7 cellular contexts compared by ENCODE assay signal in genomic region chr17:8150194-8151119, GRCh38. TPM values are rescaled to one million over a fixed set of nuclear protein-coding genes. Genes with fewer than 3 reads are reported as not detected.
DNase-seq lines count a peak whose midpoint lies in the region; ATAC-seq and TF ChIP-seq lines count a peak whose summit lies in the region.
"Had no signal": no experiment of that assay in that cellular context is flagged by ENCODE, and none has a peak within 500 bp of the region (broad histone marks: within the 10 kb centered on the region; RNA-seq: fewer than 3 reads in every experiment).

No MANE protein-coding gene starts in this region.

- TF ChIP-seq POLR2A in prostate gland (IDR thresholded peaks at IDR 0.05), result no peak

- H3K9ac ChIP-seq in mammary epithelial cell (ENCODE audit: insufficient read depth, low read length), result peak overlapping the region; percentile 96

- no peak overlapping the region for H3K27ac ChIP-seq in HL-60 (replicated peaks)
- peak overlapping the region; percentile 100 for H3K27ac ChIP-seq in mammary epithelial cell (ENCODE audit: insufficient read depth, low read depth, low read length)
- H3K27ac ChIP-seq in prostate gland, result peak overlapping the region; percentile 100

- peak overlapping the region; percentile 85 for H3K4me2 ChIP-seq in mammary epithelial cell (ENCODE audit: insufficient read depth, low read depth, low read length)

- no peaks in the 10 kb centered on the region for H3K27me3 ChIP-seq in HL-60 (ENCODE audit: insufficient read depth, poor library complexity, severe bottlenecking)
- no peaks in the 10 kb centered on the region for H3K27me3 ChIP-seq in mammary epithelial cell (ENCODE audit: insufficient read depth, low read length)
- H3K27me3 ChIP-seq in prostate gland (replicated peaks; ENCODE audit: insufficient read depth), result no peaks in the 10 kb centered on the region

- H3K9me3 ChIP-seq in mammary epithelial cell (replicated peaks; ENCODE audit: insufficient read depth, low read length) (no peaks in the 10 kb centered on the region), prostate gland (no peaks in the 10 kb centered on the region)

- TF ChIP-seq CTCF in HL-60 (IDR thresholded peaks at IDR 0.05; ENCODE audit: insufficient read depth, low read length), result no peak
- no peak for TF ChIP-seq CTCF in mammary epithelial cell (conservative IDR thresholded peaks at IDR 0.05 in 1 of 2, IDR thresholded peaks at IDR 0.05 in 1 of 2; ENCODE audit: extremely low read depth in 1 of 2, insufficient read depth in 1 of 2, low read depth in 1 of 2, low read length in 2 of 2)
- TF ChIP-seq CTCF in prostate gland (IDR thresholded peaks at IDR 0.05), result no peak

- in situ Hi-C loops in mammary epithelial cell (cut with MboI; ENCODE audit: low sequenced_read_pairs in 2 of 2), result no loop called here

- no TSS peak for BruUV-seq in mammary epithelial cell (replicated peaks; lab: Mats Ljungman, UMichigan)

- peaks cover 61% of the 10 kb centered on the region for H3K79me2 ChIP-seq in mammary epithelial cell (ENCODE audit: insufficient read depth, low read length)

- 73% methylated on average over 11 of the region's 18 CpGs for WGBS in mammary epithelial cell (ENCODE audit: low coverage, missing lambda C conversion rate)
- WGBS in prostate gland, result 81% methylated on average over 15 of the region's 18 CpGs

- intact Hi-C loops in mammary epithelial cell (cut with micrococcal nuclease), result no loop called here
- intact Hi-C loops in prostate gland (cut with DNase I), result loop anchor here (10.0 kb wide), 1 partner anchor 306 kb away; no protein-coding TSS in a partner anchor

- H4K20me1 ChIP-seq in mammary epithelial cell (ENCODE audit: insufficient read depth, low read length), result no peaks in the 10 kb centered on the region

- DNase-seq in HL-60 (ENCODE audit: low read depth in 1 of 2, low spot score in 1 of 2), result no peak
- DNase-seq in mammary epithelial cell, result no peak
- no peak for DNase-seq in prostate gland (ENCODE audit: low spot score)

- H3K36me3 ChIP-seq in mammary epithelial cell (ENCODE audit: insufficient read depth, low read length) (peaks cover 31% of the 10 kb centered on the region), prostate gland (peaks cover 44 to 53% of the 10 kb centered on the region in 2 donors)

- H3K4me1 ChIP-seq in mammary epithelial cell (ENCODE audit: insufficient read depth, low read length) (peaks cover 30% of the 10 kb centered on the region), prostate gland (replicated peaks) (peaks cover 17% of the 10 kb centered on the region)

- CTCF ChIA-PET in mammary epithelial cell (lab: Charles Lee; ENCODE audit: low non-redundant PET), result no interaction called here

- H3K4me3 ChIP-seq in HL-60 (replicated peaks; ENCODE audit: insufficient read depth, low read length) (peak overlapping the region; percentile 49), mammary epithelial cell (replicated peaks in 1 of 3; ENCODE audit: insufficient read depth in 1 of 3, low read depth in 2 of 3, low read length in 3 of 3) (peak overlapping the region; percentile 4 to 69 (median 64)), prostate gland (peak overlapping the region; percentile 51 to 95)

- H2AFZ ChIP-seq in mammary epithelial cell (ENCODE audit: low read depth, low read length), result no peak overlapping the region

- dilution Hi-C loops in mammary epithelial cell (cut with HindIII; ENCODE audit: low sequenced_read_pairs), result no loop called here

- ATAC-seq in HG02571 (IDR thresholded peaks at IDR 0.05; ENCODE audit: unreplicated experiment) (no peak), GM21717 (IDR thresholded peaks at IDR 0.05; ENCODE audit: unreplicated experiment) (no peak), HG02759 (IDR thresholded peaks at IDR 0.05; ENCODE audit: unreplicated experiment) (no peak)

RNA-seq across cellular contexts. Expression of gene PER1, which starts 1.7 kb away (rescaled TPM):
- total RNA-seq in mammary epithelial cell, result 10 to 100 TPM; 26.8 to 97.9 TPM
- 16.8 TPM for polyA plus RNA-seq in mammary epithelial cell
- polyA minus RNA-seq in mammary epithelial cell, result 96.6 TPM
- 100 to 1,000 TPM; 119 to 142 TPM for total RNA-seq in prostate gland

RNA-seq across cellular contexts. Expression of gene VAMP2, which starts 12.3 kb away (rescaled TPM):
- 10 to 100 TPM in 1 of 2 donors, 1 to 10 TPM in 1; 9.2 to 30.8 TPM for total RNA-seq in mammary epithelial cell
- polyA plus RNA-seq in mammary epithelial cell, result 7.2 TPM
- 18.0 TPM for polyA minus RNA-seq in mammary epithelial cell
- 10 to 100 TPM; 34.2 to 65.2 TPM for total RNA-seq in prostate gland

RNA-seq across cellular contexts. Expression of gene TMEM107, which starts 25.7 kb away (rescaled TPM):
- total RNA-seq in mammary epithelial cell (10 to 100 TPM; 23.8 to 24.0 TPM), prostate gland (10 to 100 TPM in 1 of 2 donors, 1 to 10 TPM in 1; 8.6 to 13.9 TPM)
- polyA plus RNA-seq in mammary epithelial cell, result 32.2 TPM
- 50.2 TPM for polyA minus RNA-seq in mammary epithelial cell

RNA-seq across cellular contexts. Expression of gene HES7, which starts 26.6 kb away (rescaled TPM):
- total RNA-seq in mammary epithelial cell, result 1 to 10 TPM in 1 of 2 donors, under 1 TPM in 1; 0.33 to 1.9 TPM
- 0.34 TPM for polyA plus RNA-seq in mammary epithelial cell
- not detected for polyA minus RNA-seq in mammary epithelial cell
- total RNA-seq in prostate gland, result under 1 TPM in 1 of 2 donors, not detected in 1; 0.34 TPM

RNA-seq across cellular contexts. Expression of gene ALOXE3, which starts 32.1 kb away (rescaled TPM):
- 10 to 100 TPM in 1 of 2 donors, 1 to 10 TPM in 1; 3.8 to 27.6 TPM for total RNA-seq in mammary epithelial cell
- polyA plus RNA-seq in mammary epithelial cell, result 9.2 TPM
- 5.9 TPM for polyA minus RNA-seq in mammary epithelial cell
- total RNA-seq in prostate gland, result 1 to 10 TPM in 1 of 2 donors, not detected in 1; 2.4 TPM
- total RNA-seq: pulmonary artery endothelial cell had no signal
